Comparison of ENCODE assay signal across 25 cellular contexts in genomic region chr1:187092104-187092503, GRCh38.
DNase-seq lines count a peak whose midpoint lies in the region; ATAC-seq and TF ChIP-seq lines count a peak whose summit lies in the region.
"Had no signal": no experiment of that assay in that cellular context is flagged by ENCODE, and none has a peak within 500 bp of the region (broad histone marks: within the 10 kb centered on the region; RNA-seq: fewer than 3 reads in every experiment).

No MANE protein-coding gene starts in this region.

- TF ChIP-seq EP300 in upper lobe of left lung (IDR thresholded peaks at IDR 0.05) = no peak

- H3K27me3 ChIP-seq in upper lobe of left lung = no peaks in the 10 kb centered on the region
- H3K27me3 ChIP-seq: colonic mucosa, esophagus muscularis mucosa had no signal

- peaks cover 18% of the 10 kb centered on the region for H3K4me1 Mint-ChIP-seq in activated naive CD4-positive, alpha-beta T cell treated with anti-CD3 and anti-CD28 coated beads, Interleukin-2, amount 10 ng/mL, durations not matched to agents 7 days and 5 days
- peaks cover 19% of the 10 kb centered on the region for H3K4me1 Mint-ChIP-seq in activated CD4-positive, alpha-beta memory T cell treated with anti-CD3 and anti-CD28 coated beads for 36 hours (ENCODE audit: low read depth)
- peaks cover 14 to 34% (median 20%) of the 10 kb centered on the region in 4 donors for H3K4me1 Mint-ChIP-seq in naive thymus-derived CD8-positive, alpha-beta T cell
- H3K4me1 Mint-ChIP-seq: endodermal cell had no signal

- POLR2A ChIA-PET in activated CD4-positive, alpha-beta memory T cell treated with anti-CD3 and anti-CD28 coated beads for 36 hours (lab: Charles Lee) = no interaction called here
- POLR2A ChIA-PET in naive thymus-derived CD8-positive, alpha-beta T cell (lab: Charles Lee) = interaction anchor here (1.5 kb wide), 1 partner anchor 19 kb away, joined by 6 read pairs; no protein-coding TSS in a partner anchor

- ATAC-seq in GM18520 (IDR thresholded peaks at IDR 0.05; ENCODE audit: unreplicated experiment) (peak; percentile 61), upper lobe of left lung (ENCODE audit: low FRiP score in 2 of 2) (no peak)
- peak; percentile 93 to 95 for ATAC-seq in naive thymus-derived CD8-positive, alpha-beta T cell
- ATAC-seq: left colon had no signal

- H3K27ac Mint-ChIP-seq in activated naive CD4-positive, alpha-beta T cell treated with anti-CD3 and anti-CD28 coated beads, Interleukin-2, amount 10 ng/mL, durations not matched to agents 7 days and 5 days = peak overlapping the region; percentile 50
- H3K27ac Mint-ChIP-seq in activated CD4-positive, alpha-beta memory T cell treated with anti-CD3 and anti-CD28 coated beads for 36 hours = no peak overlapping the region
- peak overlapping the region; percentile 0 to 86 (median 67) for H3K27ac Mint-ChIP-seq in naive thymus-derived CD8-positive, alpha-beta T cell
- H3K27ac Mint-ChIP-seq: activated T-helper 1 cell treated with anti-CD3 and anti-CD28 coated beads, Interleukin-12 subunit alpha, Interleukin-12 subunit beta, Interleukin-2, Interleukin-4 antibody, amounts not matched to agents 30 ng/mL and 10 ng/mL and 1 ng/mL, durations not matched to agents 14 hours and 24 hours and 36 hours; endodermal cell; memory B cell had no signal

- H3K4me3 ChIP-seq in upper lobe of left lung = no peak overlapping the region
- H3K4me3 ChIP-seq: colonic mucosa, esophagus muscularis mucosa, HAP-1, SK-N-MC had no signal

- no peaks in the 10 kb centered on the region for H3K36me3 ChIP-seq in upper lobe of left lung
- H3K36me3 ChIP-seq: colonic mucosa, esophagus muscularis mucosa, HAP-1 had no signal

- CTCF ChIA-PET in activated naive CD4-positive, alpha-beta T cell treated with anti-CD3 and anti-CD28 coated beads, Interleukin-2, amount 10 ng/mL, durations not matched to agents 7 days and 5 days (lab: Charles Lee) = no interaction called here
- CTCF ChIA-PET in activated CD4-positive, alpha-beta memory T cell treated with anti-CD3 and anti-CD28 coated beads for 36 hours (lab: Charles Lee) = interaction anchor here (0.5 to 0.6 kb wide), 2 partner anchors 40 to 115 kb away, joined by 3 read pairs; no protein-coding TSS in a partner anchor

- intact Hi-C loops in activated CD4-positive, alpha-beta memory T cell treated with anti-CD3 and anti-CD28 coated beads for 36 hours (cut with micrococcal nuclease) = no loop called here

- 87 to 94% methylated on average over 4 of the region's 4 CpGs for WGBS in upper lobe of left lung, 2 donors

- DNase-seq in activated naive CD4-positive, alpha-beta T cell treated with anti-CD3 and anti-CD28 coated beads, Interleukin-2, amount 10 ng/mL, durations not matched to agents 7 days and 5 days = peak; percentile 28
- DNase-seq in activated naive CD4-positive, alpha-beta T cell treated with Interleukin-2 at 50 U/mL for 16 hours = no peak
- peak; percentile 10 for DNase-seq in activated CD4-positive, alpha-beta memory T cell treated with anti-CD3 and anti-CD28 coated beads for 36 hours
- peak in 6 of 10 donors; percentile 16 to 52 (median 26) for DNase-seq in naive thymus-derived CD8-positive, alpha-beta T cell
- no peak for DNase-seq in HK-2 (ENCODE audit: unreplicated experiment)
- no peak for DNase-seq in upper lobe of left lung
- DNase-seq: ACHN, amniotic stem cell, colonic mucosa, EL, endodermal cell, foreskin melanocyte, left colon, NCI-H1105, NCI-H2029, NCI-H2227 treated with DMSO at 0.1 percent for 48 hours, occipital lobe had no signal

- peaks cover 13% of the 10 kb centered on the region for H3K9me3 Mint-ChIP-seq in activated naive CD4-positive, alpha-beta T cell treated with anti-CD3 and anti-CD28 coated beads, Interleukin-2, amount 10 ng/mL, durations not matched to agents 7 days and 5 days
- H3K9me3 Mint-ChIP-seq in activated CD4-positive, alpha-beta memory T cell treated with anti-CD3 and anti-CD28 coated beads for 36 hours = peaks cover 5% of the 10 kb centered on the region
- peaks cover 0 to 18% (median 6%) of the 10 kb centered on the region in 9 donors for H3K9me3 Mint-ChIP-seq in naive thymus-derived CD8-positive, alpha-beta T cell

- TF ChIP-seq POLR2A in upper lobe of left lung (IDR thresholded peaks at IDR 0.05) = no peak

- H3K36me3 Mint-ChIP-seq in activated naive CD4-positive, alpha-beta T cell treated with anti-CD3 and anti-CD28 coated beads, Interleukin-2, amount 10 ng/mL, durations not matched to agents 7 days and 5 days = peaks cover 2% of the 10 kb centered on the region
- no peaks in the 10 kb centered on the region for H3K36me3 Mint-ChIP-seq in activated CD4-positive, alpha-beta memory T cell treated with anti-CD3 and anti-CD28 coated beads for 36 hours
- peaks cover 0 to 6% (median 0%) of the 10 kb centered on the region in 3 donors for H3K36me3 Mint-ChIP-seq in naive thymus-derived CD8-positive, alpha-beta T cell
- H3K36me3 Mint-ChIP-seq: memory B cell had no signal

- no peak overlapping the region for H3K27ac ChIP-seq in upper lobe of left lung
- H3K27ac ChIP-seq: colonic mucosa, esophagus muscularis mucosa, HL-60, RWPE1, SK-N-MC had no signal

- peaks cover 0 to 3% (median 0%) of the 10 kb centered on the region in 4 donors for H3K9me3 ChIP-seq in upper lobe of left lung
- H3K9me3 ChIP-seq: colonic mucosa, HAP-1 had no signal

- H3K4me3 Mint-ChIP-seq in activated naive CD4-positive, alpha-beta T cell treated with anti-CD3 and anti-CD28 coated beads, Interleukin-2, amount 10 ng/mL, durations not matched to agents 7 days and 5 days = no peak overlapping the region
- H3K4me3 Mint-ChIP-seq in activated CD4-positive, alpha-beta memory T cell treated with anti-CD3 and anti-CD28 coated beads for 36 hours = no peak overlapping the region
- H3K4me3 Mint-ChIP-seq in naive thymus-derived CD8-positive, alpha-beta T cell = peak overlapping the region; percentile 12 to 79 (median 50)
- H3K4me3 Mint-ChIP-seq: activated T-helper 1 cell treated with anti-CD3 and anti-CD28 coated beads, Interleukin-12 subunit alpha, Interleukin-12 subunit beta, Interleukin-2, Interleukin-4 antibody, amounts not matched to agents 30 ng/mL and 10 ng/mL and 1 ng/mL, durations not matched to agents 14 hours and 24 hours and 36 hours; endodermal cell; memory B cell had no signal

- H3K4me1 ChIP-seq in upper lobe of left lung = no peaks in the 10 kb centered on the region
- H3K4me1 ChIP-seq: colonic mucosa, esophagus muscularis mucosa, HAP-1 had no signal

- TF ChIP-seq CTCF in upper lobe of left lung (IDR thresholded peaks at IDR 0.05) = no peak

- no peaks in the 10 kb centered on the region for H3K27me3 Mint-ChIP-seq in activated naive CD4-positive, alpha-beta T cell treated with anti-CD3 and anti-CD28 coated beads, Interleukin-2, amount 10 ng/mL, durations not matched to agents 7 days and 5 days
- H3K27me3 Mint-ChIP-seq in activated CD4-positive, alpha-beta memory T cell treated with anti-CD3 and anti-CD28 coated beads for 36 hours = no peaks in the 10 kb centered on the region
- H3K27me3 Mint-ChIP-seq in naive thymus-derived CD8-positive, alpha-beta T cell = no peaks in the 10 kb centered on the region
- H3K27me3 Mint-ChIP-seq: memory B cell had no signal

Comparison
In these comparisons a context has a peak if more than half of its experiments do, and no peak if none do; other contexts are left out.
1. DNase-seq: peak in activated naive CD4-positive, alpha-beta T cell treated with anti-CD3 and anti-CD28 coated beads, Interleukin-2, amount 10 ng/mL, durations not matched to agents 7 days and 5 days (single experiment), activated CD4-positive, alpha-beta memory T cell treated with anti-CD3 and anti-CD28 coated beads for 36 hours (single experiment) and naive thymus-derived CD8-positive, alpha-beta T cell (6 of 10); none in activated naive CD4-positive, alpha-beta T cell treated with Interleukin-2 at 50 U/mL for 16 hours (single experiment), HK-2 (single experiment) and upper lobe of left lung (0 of 2).
2. H3K4me3 Mint-ChIP-seq: peak in naive thymus-derived CD8-positive, alpha-beta T cell (10 of 10); none in activated naive CD4-positive, alpha-beta T cell treated with anti-CD3 and anti-CD28 coated beads, Interleukin-2, amount 10 ng/mL, durations not matched to agents 7 days and 5 days (single experiment) and activated CD4-positive, alpha-beta memory T cell treated with anti-CD3 and anti-CD28 coated beads for 36 hours (single experiment).
3. ATAC-seq: peak in GM18520 (single experiment) and naive thymus-derived CD8-positive, alpha-beta T cell (2 of 2); none in upper lobe of left lung (0 of 2).